Comparison of ENCODE assay signal across 13 cellular contexts in the genomic region with DNA sequence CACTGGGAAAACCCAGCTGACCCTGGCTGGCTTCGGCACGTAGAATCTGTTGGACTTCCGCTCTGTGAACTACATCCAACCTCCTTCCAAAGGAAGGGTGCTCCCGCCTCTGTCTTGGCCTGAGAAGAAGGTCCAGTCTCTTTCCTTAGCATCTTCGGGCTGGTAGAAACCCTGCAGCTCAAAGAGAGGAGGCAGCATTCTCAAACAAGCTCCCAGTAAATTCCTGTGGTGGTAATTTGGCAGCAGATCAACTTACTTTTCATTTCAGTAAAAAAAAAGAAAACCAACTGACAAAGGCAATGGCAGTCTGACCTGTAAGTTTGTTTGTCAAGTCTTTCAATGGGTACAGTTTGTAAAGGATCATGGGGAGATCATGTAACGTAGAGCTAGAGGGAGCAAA.
"Had no signal": no experiment of that assay in that cellular context is flagged by ENCODE, and none has a peak within 500 bp of the region (broad histone marks: within the 10 kb centered on the region; RNA-seq: fewer than 3 reads in every experiment).

No MANE protein-coding gene starts in this region.

- ATAC-seq: activated T-cell treated with anti-CD3 and anti-CD28 coated beads, Interleukin-2, amount 50 U/mL, for 4 hours; sciatic nerve; upper lobe of right lung had no signal

- DNase-seq: activated CD4-positive, alpha-beta T cell treated with anti-CD3 and anti-CD28 coated beads, Interleukin-2, amount 50 U/mL, for 48 hours; activated CD4-positive, CD25-positive, alpha-beta regulatory T cell treated with anti-CD3 and anti-CD28 coated beads, Interleukin-2, amount 50 U/mL, for 72 hours; activated gamma-delta T cell; activated T-cell treated with anti-CD3 and anti-CD28 coated beads, Interleukin-2, amount 50 U/mL, for 4 hours; amygdala; effector CD8-positive, alpha-beta T cell; hippocampal formation; kidney glomerular epithelial cell; nephron progenitor cell; stimulated activated CD4-positive, alpha-beta T cell treated with anti-CD3 and anti-CD28 coated beads, Interleukin-2, amount 100 ng/mL, for 24 hours; stimulated activated naive CD4-positive, alpha-beta T cell; upper lobe of right lung had no signal
